1 cellular context compared by ENCODE assay signal in the genomic region with DNA sequence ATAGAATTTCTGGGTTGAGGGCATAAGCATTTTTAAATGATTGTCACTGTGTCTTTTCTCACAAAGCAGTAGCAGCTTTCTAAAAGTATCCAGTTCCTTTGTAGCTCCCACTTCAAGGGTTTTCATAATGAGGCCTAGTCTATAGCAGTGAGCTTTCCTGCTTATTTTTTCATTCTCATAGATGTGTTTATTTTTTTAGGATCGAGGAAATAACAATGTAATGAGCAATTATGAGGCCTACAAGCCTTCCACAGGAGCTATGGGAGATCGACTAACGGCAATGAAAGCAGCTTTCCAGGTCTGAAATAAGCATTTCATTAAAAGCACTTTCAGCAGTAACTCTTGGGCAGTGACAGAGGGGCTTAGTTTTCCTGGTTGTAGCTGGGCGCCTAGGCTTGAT.
TF ChIP-seq lines count a peak whose summit lies in the region.

No MANE protein-coding gene starts in this region.

TF ChIP-seq in IMR-90, 13 proteins besides CTCF, POLR2A, EP300 and RAD21:
- TF ChIP-seq CHD1 (IDR thresholded peaks at IDR 0.05; ENCODE audit: low read depth, low read length) (no peak), MXI1 (IDR thresholded peaks at IDR 0.05; ENCODE audit: borderline replicate concordance, low read depth, low read length) (no peak), MAZ (IDR thresholded peaks at IDR 0.05; ENCODE audit: borderline replicate concordance, low read depth, low read length) (no peak), NFE2L2 (IDR thresholded peaks at IDR 0.05; ENCODE audit: low read depth, low read length) (no peak), BHLHE40 (IDR thresholded peaks at IDR 0.05; ENCODE audit: low read depth, low read length) (no peak), RCOR1 (IDR thresholded peaks at IDR 0.05; ENCODE audit: insufficient replicate concordance, low read length) (no peak), RFX5 (IDR thresholded peaks at IDR 0.05; ENCODE audit: low read depth, low read length) (no peak), SMC3 (IDR thresholded peaks at IDR 0.05; ENCODE audit: low read depth, low read length) (no peak)
- TF ChIP-seq, protein P1, sequence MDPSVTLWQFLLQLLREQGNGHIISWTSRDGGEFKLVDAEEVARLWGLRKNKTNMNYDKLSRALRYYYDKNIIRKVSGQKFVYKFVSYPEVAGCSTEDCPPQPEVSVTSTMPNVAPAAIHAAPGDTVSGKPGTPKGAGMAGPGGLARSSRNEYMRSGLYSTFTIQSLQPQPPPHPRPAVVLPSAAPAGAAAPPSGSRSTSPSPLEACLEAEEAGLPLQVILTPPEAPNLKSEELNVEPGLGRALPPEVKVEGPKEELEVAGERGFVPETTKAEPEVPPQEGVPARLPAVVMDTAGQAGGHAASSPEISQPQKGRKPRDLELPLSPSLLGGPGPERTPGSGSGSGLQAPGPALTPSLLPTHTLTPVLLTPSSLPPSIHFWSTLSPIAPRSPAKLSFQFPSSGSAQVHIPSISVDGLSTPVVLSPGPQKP (IDR thresholded peaks at IDR 0.05; ENCODE audit: borderline replicate concordance, low read depth, low read length), result no peak
- TF ChIP-seq, protein P2, sequence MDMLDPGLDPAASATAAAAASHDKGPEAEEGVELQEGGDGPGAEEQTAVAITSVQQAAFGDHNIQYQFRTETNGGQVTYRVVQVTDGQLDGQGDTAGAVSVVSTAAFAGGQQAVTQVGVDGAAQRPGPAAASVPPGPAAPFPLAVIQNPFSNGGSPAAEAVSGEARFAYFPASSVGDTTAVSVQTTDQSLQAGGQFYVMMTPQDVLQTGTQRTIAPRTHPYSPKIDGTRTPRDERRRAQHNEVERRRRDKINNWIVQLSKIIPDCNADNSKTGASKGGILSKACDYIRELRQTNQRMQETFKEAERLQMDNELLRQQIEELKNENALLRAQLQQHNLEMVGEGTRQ (IDR thresholded peaks at IDR 0.05; ENCODE audit: low read depth, low read length), result no peak
